In the genomic region with DNA sequence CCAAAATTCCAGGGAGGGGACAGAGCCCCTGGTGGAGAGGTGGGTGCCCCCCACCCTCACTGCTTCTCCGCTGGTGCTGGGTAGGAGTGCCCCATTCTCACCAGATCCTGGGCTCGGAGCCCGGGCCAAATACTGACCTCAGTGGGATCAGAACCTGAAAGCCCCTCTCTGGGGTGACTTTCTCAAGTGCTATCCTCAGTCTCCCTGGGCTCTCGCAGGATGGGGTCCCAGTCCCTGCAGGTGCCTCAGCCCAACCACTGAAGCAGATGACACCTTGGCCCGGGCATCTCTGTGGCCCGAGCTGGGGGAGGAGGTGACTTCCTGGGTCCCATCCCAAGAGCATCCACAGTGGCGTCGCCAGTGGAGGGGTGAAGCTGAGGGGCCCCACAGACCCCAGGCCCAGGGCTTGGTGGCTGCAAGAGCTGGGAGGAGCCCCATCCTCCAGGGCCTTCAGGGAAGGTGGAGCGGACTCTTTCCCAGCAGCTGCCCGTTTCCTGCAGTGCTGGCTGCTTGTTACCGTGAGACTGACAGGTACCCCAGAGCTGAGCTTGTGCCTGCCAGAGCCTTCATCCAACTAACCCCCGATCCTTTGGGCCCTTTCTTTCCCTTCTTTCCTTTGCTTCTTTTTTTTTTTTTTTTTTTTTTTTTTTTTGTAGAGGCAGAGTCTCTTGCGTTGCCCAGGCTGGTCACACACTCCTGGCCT, we compare ENCODE assay signal across 12 cellular contexts. TPM values are rescaled to one million over a fixed set of nuclear protein-coding genes. Genes with fewer than 3 reads are reported as not detected.
"Had no signal": no experiment of that assay in that cellular context is flagged by ENCODE, and none has a peak within 500 bp of the region (broad histone marks: within the 10 kb centered on the region; RNA-seq: fewer than 3 reads in every experiment).

No MANE protein-coding gene starts in this region.

- H3K4me3 ChIP-seq: ascending aorta, gastroesophageal sphincter, heart right ventricle, thoracic aorta had no signal

- H3K27ac ChIP-seq: ascending aorta, gastroesophageal sphincter, heart right ventricle, thoracic aorta, WERI-Rb-1 had no signal

- H3K9me3 ChIP-seq: ascending aorta, gastroesophageal sphincter, heart right ventricle, thoracic aorta had no signal

- H3K36me3 ChIP-seq: ascending aorta, gastroesophageal sphincter, heart right ventricle, thoracic aorta, WERI-Rb-1 had no signal

- DNase-seq: activated CD8-positive, alpha-beta T cell treated with anti-CD3 and anti-CD28 coated beads for 36 hours; activated naive CD4-positive, alpha-beta T cell; endodermal cell; erythroblast; heart right ventricle; mesendoderm; T-helper 17 cell had no signal

RNA-seq across cellular contexts. Expression of a gene that starts 28.2 kb away (rescaled TPM):
- total RNA-seq: dermis microvascular lymphatic vessel endothelial cell had no signal
